ENCODE assay signal across 8 cellular contexts in the genomic region with DNA sequence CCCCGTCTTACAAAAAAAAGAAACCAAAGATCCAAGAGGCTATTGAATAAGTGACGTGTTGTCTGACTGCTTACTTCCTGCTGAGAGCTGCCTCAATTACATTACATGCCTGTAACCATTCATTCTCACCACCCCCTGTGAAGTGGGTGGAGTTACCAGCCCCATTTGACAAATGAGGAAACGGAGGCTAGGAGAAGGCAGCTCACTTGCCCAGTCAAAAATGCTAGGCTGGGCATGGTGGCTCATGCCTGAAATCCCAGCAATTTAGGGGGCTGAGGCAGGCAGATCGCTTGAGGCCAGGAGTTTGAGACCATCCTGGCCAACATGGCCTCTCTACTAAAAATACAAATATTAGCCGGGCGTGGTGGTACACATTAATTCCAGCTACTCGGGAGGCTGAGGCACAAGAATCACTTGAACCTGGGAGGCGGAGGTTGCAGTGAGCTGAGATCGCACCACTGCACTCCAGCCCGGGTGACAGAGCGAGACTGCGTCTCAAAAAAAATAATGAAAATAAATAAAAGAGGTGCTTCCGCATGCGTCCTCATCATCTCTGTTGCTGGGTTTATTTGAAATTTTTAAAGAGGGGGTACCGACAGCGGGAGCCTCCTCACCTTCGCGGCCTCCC. TPM values are rescaled to one million over a fixed set of nuclear protein-coding genes. Genes with fewer than 3 reads are reported as not detected.
DNase-seq lines count a peak whose midpoint lies in the region; ATAC-seq lines count a peak whose summit lies in the region.

No MANE protein-coding gene starts in this region.

- peak; percentile 35 for ATAC-seq in GM19395 (IDR thresholded peaks at IDR 0.05; ENCODE audit: unreplicated experiment)
- ATAC-seq in esophagus mucosa = peak; percentile 76
- peak; percentile 72 for ATAC-seq in naive thymus-derived CD4-positive, alpha-beta T cell
- no peak for ATAC-seq in HG03135 (IDR thresholded peaks at IDR 0.05; ENCODE audit: unreplicated experiment)

- peaks cover 35 to 76% (median 61%) of the 10 kb centered on the region in 7 donors for H3K4me1 Mint-ChIP-seq in naive thymus-derived CD4-positive, alpha-beta T cell

- POLR2A ChIA-PET in naive thymus-derived CD4-positive, alpha-beta T cell (lab: Charles Lee) = interaction anchor here (0.8 to 2.4 kb wide), 13 partner anchors 25 to 580 kb away, joined by 3 to 7 read pairs (median 5); a partner anchor contains a TSS

- peak overlapping the region; percentile 91 to 100 (median 99) for H3K27ac Mint-ChIP-seq in naive thymus-derived CD4-positive, alpha-beta T cell

- H3K4me3 Mint-ChIP-seq in naive thymus-derived CD4-positive, alpha-beta T cell = peak overlapping the region; percentile 94 to 100 (median 98)

- intact Hi-C loops in naive thymus-derived CD4-positive, alpha-beta T cell (cut with micrococcal nuclease) = loop anchor here (1.0 to 2.0 kb wide), 7 partner anchors 39 to 177 kb away; a partner anchor contains a TSS

- peaks cover 0 to 36% (median 0%) of the 10 kb centered on the region in 3 experiments for H3K36me3 ChIP-seq in naive thymus-derived CD4-positive, alpha-beta T cell (ENCODE audit: control insufficient read depth in 2 of 3, insufficient read depth in 3 of 3, low read length in 3 of 3)
- H3K36me3 ChIP-seq in subcutaneous abdominal adipose tissue (ENCODE audit: control insufficient read depth in 5 of 5, insufficient read depth in 5 of 5, low read length in 5 of 5) = peaks cover 0 to 25% (median 19%) of the 10 kb centered on the region in 5 donors

- peaks cover 0 to 2% (median 0%) of the 10 kb centered on the region in 5 donors for H3K27me3 Mint-ChIP-seq in naive thymus-derived CD4-positive, alpha-beta T cell

- peaks cover 0 to 16% (median 4%) of the 10 kb centered on the region in 5 donors for H3K36me3 Mint-ChIP-seq in naive thymus-derived CD4-positive, alpha-beta T cell

- H3K27me3 ChIP-seq in naive thymus-derived CD4-positive, alpha-beta T cell (ENCODE audit: control insufficient read depth in 2 of 2, insufficient read depth in 2 of 2, low read length in 2 of 2) = no peaks in the 10 kb centered on the region
- no peaks in the 10 kb centered on the region for H3K27me3 ChIP-seq in subcutaneous abdominal adipose tissue (ENCODE audit: control insufficient read depth in 5 of 5, insufficient read depth in 4 of 5, low read length in 5 of 5)

- peaks cover 10 to 42% of the 10 kb centered on the region in 2 donors for H3K4me1 ChIP-seq in naive thymus-derived CD4-positive, alpha-beta T cell (ENCODE audit: control insufficient read depth in 2 of 2, insufficient read depth in 2 of 2, low read length in 2 of 2)
- H3K4me1 ChIP-seq in subcutaneous abdominal adipose tissue (ENCODE audit: control insufficient read depth in 5 of 5, insufficient read depth in 5 of 5, low read length in 5 of 5) = peaks cover 9 to 51% (median 44%) of the 10 kb centered on the region in 5 donors

- no peaks in the 10 kb centered on the region for H3K9me3 ChIP-seq in naive thymus-derived CD4-positive, alpha-beta T cell (ENCODE audit: control insufficient read depth in 2 of 3, low read length in 3 of 3)
- no peaks in the 10 kb centered on the region for H3K9me3 ChIP-seq in subcutaneous abdominal adipose tissue (ENCODE audit: control insufficient read depth in 5 of 5, low read length in 5 of 5)

- peaks cover 0 to 4% (median 0%) of the 10 kb centered on the region in 11 donors for H3K9me3 Mint-ChIP-seq in naive thymus-derived CD4-positive, alpha-beta T cell

- peak overlapping the region; percentile 44 to 92 (median 91) for H3K9ac ChIP-seq in subcutaneous abdominal adipose tissue (ENCODE audit: low read length in 5 of 5)

- DNase-seq in AG20443 (ENCODE audit: low spot score) = peak; percentile 73
- peak; percentile 39 for DNase-seq in NCI-H446 treated with DMSO at 0.1 percent for 48 hours (lab: John Stamatoyannopoulos, UW)
- peak; percentile 81 for DNase-seq in activated CD8-positive, alpha-beta memory T cell treated with anti-CD3 and anti-CD28 coated beads for 24 hours
- DNase-seq in naive thymus-derived CD4-positive, alpha-beta T cell = peak in 8 of 9 donors; percentile 48 to 76 (median 60)

- H3K4me3 ChIP-seq in naive thymus-derived CD4-positive, alpha-beta T cell (ENCODE audit: low read length) = peak overlapping the region; percentile 95
- peak overlapping the region; percentile 90 to 97 (median 91) for H3K4me3 ChIP-seq in subcutaneous abdominal adipose tissue (ENCODE audit: low read depth in 1 of 5, low read length in 5 of 5)

- H3K27ac ChIP-seq in naive thymus-derived CD4-positive, alpha-beta T cell (ENCODE audit: low read depth, low read length) = peak overlapping the region; percentile 93
- peak overlapping the region; percentile 72 for H3K27ac ChIP-seq in subcutaneous abdominal adipose tissue (ENCODE audit: low read depth, low read length)

- CTCF ChIA-PET in naive thymus-derived CD4-positive, alpha-beta T cell (lab: Charles Lee) = interaction anchor here (1.0 to 1.5 kb wide), 2 partner anchors 10 to 92 kb away, joined by 3 read pairs; no protein-coding TSS in a partner anchor

RNA-seq across cellular contexts. Expression of a gene that starts 0.5 kb away (rescaled TPM):
- total RNA-seq in esophagus mucosa = 98.9 TPM
- 100 to 1,000 TPM in 3 of 5 experiments, 10 to 100 TPM in 2; 79.4 to 131 (median 102) TPM for total RNA-seq in naive thymus-derived CD4-positive, alpha-beta T cell
- polyA plus RNA-seq in naive thymus-derived CD4-positive, alpha-beta T cell = 100 to 1,000 TPM; 142 to 182 TPM

RNA-seq across cellular contexts. Expression of a gene that starts 0.6 kb away (rescaled TPM):
- total RNA-seq in esophagus mucosa = 18.8 TPM
- total RNA-seq in naive thymus-derived CD4-positive, alpha-beta T cell = 100 to 1,000 TPM in 4 of 5 experiments, 10 to 100 TPM in 1; 92.2 to 150 (median 140) TPM
- polyA plus RNA-seq in naive thymus-derived CD4-positive, alpha-beta T cell = 10 to 100 TPM; 11.1 to 15.7 TPM

RNA-seq across cellular contexts. Expression of a gene that starts 19.9 kb away (rescaled TPM):
- total RNA-seq in esophagus mucosa = not detected
- 1 to 10 TPM in 2 of 5 experiments, under 1 TPM in 3; 0.27 to 1.8 (median 0.72) TPM for total RNA-seq in naive thymus-derived CD4-positive, alpha-beta T cell
- 10 to 100 TPM in 1 of 2 donors, 1 to 10 TPM in 1; 3.6 to 12.9 TPM for polyA plus RNA-seq in naive thymus-derived CD4-positive, alpha-beta T cell

RNA-seq across cellular contexts. Expression of a gene that starts 32.2 kb away (rescaled TPM):
- not detected for total RNA-seq in esophagus mucosa
- total RNA-seq in naive thymus-derived CD4-positive, alpha-beta T cell = not detected
- polyA plus RNA-seq in naive thymus-derived CD4-positive, alpha-beta T cell = not detected

RNA-seq across cellular contexts. Expression of a gene that starts 45.9 kb away (rescaled TPM):
- 0.08 TPM for total RNA-seq in esophagus mucosa
- 1 to 10 TPM in 1 of 5 experiments, under 1 TPM in 3, not detected in 1; 0.14 to 3.9 (median 0.45) TPM for total RNA-seq in naive thymus-derived CD4-positive, alpha-beta T cell
- polyA plus RNA-seq in naive thymus-derived CD4-positive, alpha-beta T cell = under 1 TPM; 0.14 to 0.44 TPM
